ENCODE assay signal across 8 cellular contexts in the genomic region with DNA sequence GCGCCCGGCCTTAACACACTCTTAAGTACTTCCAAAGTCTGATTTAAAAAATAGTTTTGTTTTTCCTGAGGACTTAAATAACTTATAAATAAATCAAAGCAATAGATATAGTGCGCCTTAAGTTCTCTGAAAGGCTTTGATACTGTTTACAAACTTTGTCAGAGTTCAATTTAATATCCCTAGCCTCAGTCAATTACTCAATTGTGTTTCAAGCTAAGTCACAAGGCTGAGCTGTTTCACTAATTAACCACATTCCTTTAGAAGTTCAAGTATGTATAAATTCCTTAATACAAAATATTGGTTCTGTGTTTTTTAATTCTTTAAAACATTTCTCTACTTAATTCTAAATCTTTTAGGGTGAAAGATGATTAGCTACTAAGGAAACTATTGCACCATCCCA.
"Had no signal": no experiment of that assay in that cellular context is flagged by ENCODE, and none has a peak within 500 bp of the region (broad histone marks: within the 10 kb centered on the region; RNA-seq: fewer than 3 reads in every experiment).

No MANE protein-coding gene starts in this region.

- H3K4me3 ChIP-seq: GM23248, GM23338, HAP-1 had no signal

- DNase-seq: GM23248, GOT3, H7, H9, HCEC 1CT, HFFc6 had no signal
